In the genomic region with DNA sequence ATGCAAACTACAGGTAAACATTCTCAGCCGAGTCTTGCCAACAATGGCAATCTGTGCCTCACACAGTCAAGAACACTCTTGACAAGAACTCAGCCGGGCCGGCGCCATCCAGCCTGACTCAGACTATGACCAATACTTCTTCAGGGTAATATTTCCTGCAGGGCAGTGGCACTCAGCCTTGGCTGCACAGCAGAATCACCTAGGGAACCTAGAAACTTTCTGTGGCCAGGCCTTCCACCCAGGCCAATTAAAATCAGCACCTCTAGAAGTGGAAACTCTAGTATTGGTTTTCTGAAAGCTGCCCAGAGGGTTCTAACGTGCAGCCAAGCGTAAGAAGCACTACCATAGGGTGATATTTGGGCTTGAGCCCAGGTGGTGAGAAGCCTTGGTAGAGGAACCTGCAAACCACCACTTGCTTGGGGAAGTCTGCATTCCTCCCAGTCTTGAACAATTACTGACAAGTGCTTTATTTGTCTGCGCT, we compare ENCODE assay signal across 9 cellular contexts.
DNase-seq lines count a peak whose midpoint lies in the region; ATAC-seq and TF ChIP-seq lines count a peak whose summit lies in the region.
"Had no signal": no experiment of that assay in that cellular context is flagged by ENCODE, and none has a peak within 500 bp of the region (broad histone marks: within the 10 kb centered on the region; RNA-seq: fewer than 3 reads in every experiment).

No MANE protein-coding gene starts in this region.

- peak overlapping the region; percentile 90 for H3K27ac ChIP-seq in 22Rv1
- H3K27ac ChIP-seq in epithelial cell of prostate: peak overlapping the region; percentile 91

- ATAC-seq in GM19467 (IDR thresholded peaks at IDR 0.05; ENCODE audit: unreplicated experiment) (peak; percentile 73), GM18873 (IDR thresholded peaks at IDR 0.05; ENCODE audit: low FRiP score, unreplicated experiment) (no peak), HG02610 (IDR thresholded peaks at IDR 0.05; ENCODE audit: unreplicated experiment) (no peak)

- DNase-seq in M059J (ENCODE audit: low read depth) (peak; percentile 99), epithelial cell of prostate (ENCODE audit: low read depth, low spot score) (peak; percentile 96), GM10266 (ENCODE audit: extremely low spot score) (no peak), mesenteric fat pad (ENCODE audit: low spot score) (no peak)
- DNase-seq: NCI-H82 had no signal

- TF ChIP-seq CTCF in 22Rv1 (IDR thresholded peaks at IDR 0.05) (no peak), GM10266 (IDR thresholded peaks at IDR 0.05; ENCODE audit: control insufficient read depth, insufficient read depth, low read depth, missing control alignments) (no peak)

Comparison
In these comparisons a context has a peak if more than half of its experiments do, and no peak if none do; other contexts are left out.
1. DNase-seq: peak in M059J (single experiment) and epithelial cell of prostate (single experiment); none in GM10266 (single experiment) and mesenteric fat pad (single experiment).